In genomic region chr12:7068240-7068993, GRCh38 we compare ENCODE assay signal across 1 cellular context.
TF ChIP-seq lines count a peak whose summit lies in the region.

No MANE protein-coding gene starts in this region.

TF ChIP-seq in IMR-90, 13 proteins besides CTCF, POLR2A, EP300 and RAD21 (continued from another document):
- TF ChIP-seq ELK1 (IDR thresholded peaks at IDR 0.05; ENCODE audit: borderline replicate concordance, low read depth, low read length) = no peak
- TF ChIP-seq NFE2L2 (IDR thresholded peaks at IDR 0.05; ENCODE audit: low read depth, low read length) = no peak
- TF ChIP-seq USF2 (IDR thresholded peaks at IDR 0.05; ENCODE audit: low read depth, low read length) = no peak
- TF ChIP-seq CHD1 (IDR thresholded peaks at IDR 0.05; ENCODE audit: low read depth, low read length) = no peak
- no peak for TF ChIP-seq FOS (IDR thresholded peaks at IDR 0.05; ENCODE audit: low read depth, low read length)
- TF ChIP-seq MXI1 (IDR thresholded peaks at IDR 0.05; ENCODE audit: borderline replicate concordance, low read depth, low read length) = no peak
- no peak for TF ChIP-seq SMC3 (IDR thresholded peaks at IDR 0.05; ENCODE audit: low read depth, low read length)
- no peak for TF ChIP-seq MAZ (IDR thresholded peaks at IDR 0.05; ENCODE audit: borderline replicate concordance, low read depth, low read length)
